8 cellular contexts compared by ENCODE assay signal in genomic region chr5:102754499-102755424, GRCh38. TPM values are rescaled to one million over a fixed set of nuclear protein-coding genes. Genes with fewer than 3 reads are reported as not detected.
DNase-seq lines count a peak whose midpoint lies in the region; ATAC-seq, FAIRE-seq and TF ChIP-seq lines count a peak whose summit lies in the region.

Gene PAM, plus strand, starts transcription at chr5:102755305. Its CDS starts 110,891 bp downstream, at chr5:102866196.

- H3K4me1 ChIP-seq in keratinocyte (ENCODE audit: control insufficient read depth, extremely low read depth, insufficient read depth, low read length) = peaks cover 19% of the 10 kb centered on the region

- dilution Hi-C loops in keratinocyte (cut with MboI; ENCODE audit: extremely low pct_ligation_motif_present, low sequenced_read_pairs) = no loop called here

- peak within 1 kb of the TSS; percentile 75 to 82 (median 78) for H3K4me3 ChIP-seq in keratinocyte (ENCODE audit: control insufficient read depth in 2 of 3, extremely low read depth in 1 of 3, insufficient read depth in 2 of 3, low read depth in 1 of 3, low read length in 3 of 3)

- H3K4me2 ChIP-seq in keratinocyte (ENCODE audit: control insufficient read depth, extremely low read depth, insufficient read depth, low read depth, low read length) = peak within 1 kb of the TSS; percentile 100

- no peaks in the 10 kb centered on the region for H3K27me3 ChIP-seq in keratinocyte (ENCODE audit: control insufficient read depth, extremely low read depth, insufficient read depth, low read length)

- H3K9me1 ChIP-seq in keratinocyte (ENCODE audit: control insufficient read depth, extremely low read depth, insufficient read depth, low read length) = peaks cover 6% of the 10 kb centered on the region

- H3K79me2 ChIP-seq in keratinocyte (ENCODE audit: control insufficient read depth, insufficient read depth, low read length) = peaks cover 34% of the 10 kb centered on the region

- ATAC-seq in GM18511 (IDR thresholded peaks at IDR 0.05; ENCODE audit: unreplicated experiment) (peak; percentile 81), HG02973 (IDR thresholded peaks at IDR 0.05; ENCODE audit: unreplicated experiment) (peak; percentile 79)

- no peaks in the 10 kb centered on the region for H3K36me3 ChIP-seq in keratinocyte (ENCODE audit: control insufficient read depth in 2 of 2, extremely low read depth in 1 of 2, insufficient read depth in 2 of 2, low read length in 2 of 2)

- DNase-seq in A172 (ENCODE audit: low spot score) (peak; percentile 54), NCI-H2171 (lab: John Stamatoyannopoulos, UW) (peak; percentile 29), keratinocyte (ENCODE audit: low read depth, low spot score) (no peak)
- DNase-seq in activated CD4-positive, CD25-positive, alpha-beta regulatory T cell (lab: John Stamatoyannopoulos, UW) = peak; percentile 33 to 52 (median 38)
- DNase-seq in central memory CD4-positive, alpha-beta T cell = peak; percentile 68
- DNase-seq in stimulated activated CD4-positive, alpha-beta T cell treated with anti-CD3 and anti-CD28 coated beads, Interleukin-1b, Interleukin-23, amount 100 ng/mL, for 1 hour (ENCODE audit: low read depth in 2 of 2) = peak; percentile 8 to 50

- no peaks in the 10 kb centered on the region for H4K20me1 ChIP-seq in keratinocyte (ENCODE audit: control insufficient read depth, extremely low read depth, insufficient read depth, low read length)

- H3K9me3 ChIP-seq in keratinocyte (ENCODE audit: control insufficient read depth, low read depth, low read length) = no peaks in the 10 kb centered on the region

- H3K27ac ChIP-seq in keratinocyte (ENCODE audit: control insufficient read depth, insufficient read depth, low read length) = peak within 1 kb of the TSS; percentile 83

- no peak for FAIRE-seq in keratinocyte (lab: Jason Lieb, UNC)

- peak within 1 kb of the TSS; percentile 86 for H3K9ac ChIP-seq in keratinocyte (ENCODE audit: control insufficient read depth, extremely low read depth, insufficient read depth, low read length)

- H2AFZ ChIP-seq in keratinocyte (ENCODE audit: control insufficient read depth, low read length) = peak within 1 kb of the TSS; percentile 90

- no peak for TF ChIP-seq CTCF in keratinocyte (optimal IDR thresholded peaks at IDR 0.05 in 1 of 3, IDR thresholded peaks at IDR 0.05 in 1 of 3, conservative IDR thresholded peaks at IDR 0.05 in 1 of 3; ENCODE audit: extremely low read depth in 1 of 3, insufficient read depth in 2 of 3, low read length in 3 of 3)

RNA-seq across cellular contexts. Expression of gene PAM, which starts in this region (rescaled TPM):
- total RNA-seq in A172 (2014; rRNA removed; shearing (Covaris generic)) = 190 and 218 TPM in 2 replicates
- polyA plus RNA-seq in keratinocyte = 105 to 192 TPM (median 149 TPM) in 3 replicates
- polyA plus RNA-seq in keratinocyte (2011; ENCODE audit: low read depth) = 96.9 TPM
- 73.8 and 136 TPM in 2 replicates for polyA plus RNA-seq in keratinocyte (2011; cell fraction: cytosol; rRNA removed)
- 229 and 277 TPM in 2 replicates for polyA plus RNA-seq in keratinocyte (2011; cell fraction: nucleus; rRNA removed)
- polyA plus RNA-seq in keratinocyte (2012; ENCODE audit: low replicate concordance) = 82.4 and 84.4 TPM in 2 replicates
- 47.6 to 157 TPM (median 127 TPM) in 3 replicates for polyA minus RNA-seq in keratinocyte
- 104 TPM for polyA minus RNA-seq in keratinocyte (2011; cell fraction: cytosol; rRNA and poly(A)+ RNA removed)
- polyA minus RNA-seq in keratinocyte (2011; cell fraction: nucleus; rRNA and poly(A)+ RNA removed) = 257 and 400 TPM in 2 replicates
